ENCODE assay signal across 1 cellular context in genomic region chr2:96556441-96557330, GRCh38.
A peak's percentile ranks its signal among the peaks of the same experiment; 100 is the strongest.
TF ChIP-seq lines count a peak whose summit lies in the region.

No MANE protein-coding gene starts in this region.

TF ChIP-seq in K562, 482 proteins besides CTCF, POLR2A, EP300 and RAD21 (continued from another document and continues in another):
- TF ChIP-seq ZMIZ1 (IDR thresholded peaks at IDR 0.05; ENCODE audit: low read depth in 2 of 2, low read length in 2 of 2) (peak in 1 of 2 experiments; percentile 76; a peak in 1 of 4 replicates), SPI1 (IDR thresholded peaks at IDR 0.05; ENCODE audit: borderline replicate concordance, low read depth, low read length) (peak; percentile 47; the same call in 1 of the 2 replicates), ZBTB17 (CRISPR knock-in tag; IDR thresholded peaks at IDR 0.05) (peak; percentile 99), ZBTB33 (CRISPR knock-in tag; IDR thresholded peaks at IDR 0.05) (peak; percentile 74; the same call in 1 of the 2 replicates), YY1 (IDR thresholded peaks at IDR 0.05; ENCODE audit: borderline replicate concordance in 1 of 3, control insufficient read depth in 1 of 3, extremely low read depth in 1 of 3, insufficient read depth in 3 of 3, insufficient read length in 1 of 3, insufficient replicate concordance in 2 of 3, low read depth in 1 of 3, low read length in 2 of 3) (peak in 1 of 3 experiments; percentile 26), TRIM24 (IDR thresholded peaks at IDR 0.05) (peak; percentile 58 to 79; a peak in 2 of 4 replicates), MAFF (IDR thresholded peaks at IDR 0.05; ENCODE audit: low read length) (no peak), PKNOX1 (IDR thresholded peaks at IDR 0.05) (peak; percentile 78), HLTF (IDR thresholded peaks at IDR 0.05) (peak; percentile 52; the same call in 1 of the 2 replicates), RCOR1 (IDR thresholded peaks at IDR 0.05; ENCODE audit: borderline replicate concordance in 1 of 2, low read depth in 2 of 2, low read length in 2 of 2) (peak in 1 of 2 experiments; percentile 51; a peak in 1 of 4 replicates), HNRNPLL (IDR thresholded peaks at IDR 0.05; ENCODE audit: low read depth, low read length, poor library complexity, severe bottlenecking) (no peak), RBM25 (IDR thresholded peaks at IDR 0.05; ENCODE audit: low read depth, low read length, severe bottlenecking) (no peak), MAFK (IDR thresholded peaks at IDR 0.05; ENCODE audit: low read length) (peak; percentile 24; the same call in 1 of the 2 replicates), ZNF644 (tag; IDR thresholded peaks at IDR 0.05; ENCODE audit: low read depth) (no peak), CTBP1 (IDR thresholded peaks at IDR 0.05; ENCODE audit: borderline replicate concordance) (peak; percentile 26; the same call in 1 of the 2 replicates), FOSL1 (tag; conservative IDR thresholded peaks at IDR 0.05) (peak; percentile 76), ETS2 (tag; IDR thresholded peaks at IDR 0.05; ENCODE audit: borderline replicate concordance, poor library complexity, severe bottlenecking) (no peak), ATF3 (IDR thresholded peaks at IDR 0.05) (peak; percentile 94), ATF3 (CRISPR knock-in tag; conservative IDR thresholded peaks at IDR 0.05) (0 out of 2 replicates have a peak, but pooled peaks have one; percentile 18), NCOA2 (IDR thresholded peaks at IDR 0.05; ENCODE audit: partially characterized antibody in 2 of 2) (no peak), MLLT1 (IDR thresholded peaks at IDR 0.05) (peak in 1 of 2 experiments; percentile 98; a peak in 2 of 4 replicates), JUN (IDR thresholded peaks at IDR 0.05; ENCODE audit: borderline replicate concordance, low read depth, low read length) (peak; percentile 89), JUN (CRISPR knock-in tag; IDR thresholded peaks at IDR 0.05; ENCODE audit: borderline replicate concordance) (no peak), MEIS2 (IDR thresholded peaks at IDR 0.05; ENCODE audit: partially characterized antibody) (peak; percentile 86), ARID1B (IDR thresholded peaks at IDR 0.05) (peak; percentile 37; the same call in 1 of the 2 replicates), CBX3 (IDR thresholded peaks at IDR 0.05; ENCODE audit: borderline replicate concordance in 1 of 2, low read length in 2 of 2) (peak in 1 of 2 experiments; percentile 68; a peak in 1 of 3 replicates), ZNF318 (IDR thresholded peaks at IDR 0.05; ENCODE audit: borderline replicate concordance in 1 of 2, low read depth in 1 of 2) (0 out of 4 replicates have a peak, but pooled peaks of 1 of the 2 experiments have one; percentile 16), KDM4B (IDR thresholded peaks at IDR 0.05; ENCODE audit: borderline replicate concordance in 2 of 2, low read depth in 1 of 2) (peak in 1 of 2 experiments; percentile 29; a peak in 1 of 4 replicates), SETDB1 (IDR thresholded peaks at IDR 0.05; ENCODE audit: low read length) (no peak), ZEB2 (IDR thresholded peaks at IDR 0.05) (peak; percentile 34; the same call in 1 of the 2 replicates), ATF7 (IDR thresholded peaks at IDR 0.05) (peak; percentile 41; the same call in 1 of the 2 replicates), ZNF23 (CRISPR knock-in tag; IDR thresholded peaks at IDR 0.05) (peak; percentile 97), HNRNPUL1 (IDR thresholded peaks at IDR 0.05; ENCODE audit: low read length) (no peak), JUND (IDR thresholded peaks at IDR 0.05; ENCODE audit: borderline replicate concordance, low read depth, low read length) (peak; percentile 70), JUND (tag; IDR thresholded peaks at IDR 0.05; ENCODE audit: borderline replicate concordance, low read depth, low read length) (peak; percentile 34; the same call in 1 of the 3 replicates), E2F6 (IDR thresholded peaks at IDR 0.05; ENCODE audit: borderline replicate concordance in 1 of 2, extremely low read depth in 1 of 2, insufficient read depth in 1 of 2, insufficient read length in 1 of 2, low read depth in 1 of 2, low read length in 1 of 2, poor library complexity in 1 of 2, severe bottlenecking in 1 of 2) (peak in 1 of 2 experiments; percentile 54), NFE2 (IDR thresholded peaks at IDR 0.05; ENCODE audit: low read depth) (0 out of 2 replicates have a peak, but pooled peaks have one; percentile 27)
